In genomic region chr5:146345578-146346366, GRCh38 we compare ENCODE assay signal across 15 cellular contexts. TPM values are rescaled to one million over a fixed set of nuclear protein-coding genes. Genes with fewer than 3 reads are reported as not detected.
DNase-seq lines count a peak whose midpoint lies in the region; ATAC-seq and TF ChIP-seq lines count a peak whose summit lies in the region.
"Had no signal": no experiment of that assay in that cellular context is flagged by ENCODE, and none has a peak within 500 bp of the region (broad histone marks: within the 10 kb centered on the region; RNA-seq: fewer than 3 reads in every experiment).

No MANE protein-coding gene starts in this region.

- intact Hi-C loops in aorta (cut with DNase I) = no loop called here

- H3K4me3 ChIP-seq in SK-N-SH (ENCODE audit: low read depth in 2 of 2, low read length in 1 of 2) (peak overlapping the region in 1 of 2 experiments; percentile 35; a peak in 1 of 4 replicates), iPS DF 6.9 (ENCODE audit: low read length) (peak overlapping the region; percentile 29; the same call in 1 of the 2 replicates), aorta (ENCODE audit: low read length in 2 of 2) (no peak overlapping the region)
- H3K4me3 ChIP-seq: SJSA1 had no signal

- no peak overlapping the region for H3K27ac Mint-ChIP-seq in progenitor cell of endocrine pancreas

- TF ChIP-seq RAD21 in SK-N-SH (IDR thresholded peaks at IDR 0.05; ENCODE audit: low read length) = no peak

- peaks cover 66% of the 10 kb centered on the region for H3K27me3 ChIP-seq in SK-N-SH (ENCODE audit: insufficient read depth)
- peaks cover 60% of the 10 kb centered on the region for H3K27me3 ChIP-seq in iPS DF 6.9 (ENCODE audit: control insufficient read depth, insufficient read depth, low read length)
- peaks cover 0 to 2% of the 10 kb centered on the region in 2 donors for H3K27me3 ChIP-seq in aorta (ENCODE audit: control insufficient read depth in 1 of 2, insufficient read depth in 2 of 2, low read length in 1 of 2)

- ATAC-seq in GM21381 (IDR thresholded peaks at IDR 0.05; ENCODE audit: unreplicated experiment) (no peak), aorta (ENCODE audit: low FRiP score) (no peak)

- POLR2A ChIA-PET in SK-N-SH (lab: Yijun Ruan, JAX) = no interaction called here

- no peaks in the 10 kb centered on the region for H3K36me3 Mint-ChIP-seq in progenitor cell of endocrine pancreas (ENCODE audit: insufficient read depth)

- H3K27me3 Mint-ChIP-seq in progenitor cell of endocrine pancreas = peaks cover 92% of the 10 kb centered on the region

- peak overlapping the region; percentile 47; the same call in 1 of the 2 replicates for H3K4me2 ChIP-seq in SK-N-SH

- H3K9me2 ChIP-seq in SK-N-SH = no peaks in the 10 kb centered on the region

- no peaks in the 10 kb centered on the region for H3K79me2 ChIP-seq in SK-N-SH (ENCODE audit: insufficient read depth)

- CTCF ChIA-PET in SK-N-SH (lab: Yijun Ruan, JAX) = no interaction called here

- TF ChIP-seq CTCF in SK-N-SH (IDR thresholded peaks at IDR 0.05) = no peak
- TF ChIP-seq CTCF in progenitor cell of endocrine pancreas (IDR thresholded peaks at IDR 0.05; ENCODE audit: unreplicated experiment) = no peak
- TF ChIP-seq CTCF in GM10266 (IDR thresholded peaks at IDR 0.05; ENCODE audit: control insufficient read depth, insufficient read depth, low read depth, missing control alignments) = no peak

- peak overlapping the region; percentile 58 for H3K4me3 Mint-ChIP-seq in progenitor cell of endocrine pancreas (ENCODE audit: low read depth)

- DNase-seq in DMS53 (lab: John Stamatoyannopoulos, UW) (peak; percentile 58), DMS53 treated with DMSO at 0.1 percent for 48 hours (lab: John Stamatoyannopoulos, UW; ENCODE audit: unreplicated experiment) (no peak), SK-N-SH (peak; percentile 61), iPS DF 6.9 (ENCODE audit: low read depth, low spot score) (no peak), progenitor cell of endocrine pancreas (ENCODE audit: low spot score, unreplicated experiment) (no peak), GM10266 (ENCODE audit: extremely low spot score) (no peak), aorta (no peak)
- DNase-seq: 8988T; activated CD4-positive, alpha-beta T cell treated with anti-CD3 and anti-CD28 coated beads, Interleukin-2, amount 50 U/mL, for 4 hours; KBM-7; pancreas; stimulated activated CD4-positive, alpha-beta T cell treated with anti-CD3 and anti-CD28 coated beads, Interleukin-4, amount 100 ng/mL, for 4 hours; tibial artery had no signal

- H3K4me1 ChIP-seq in SK-N-SH (ENCODE audit: control insufficient read depth in 1 of 2, insufficient read depth in 2 of 2, low read depth in 1 of 2, low read length in 1 of 2) = peaks cover 0 to 9% of the 10 kb centered on the region in 2 experiments; a peak in 1 of 4 replicates
- H3K4me1 ChIP-seq in iPS DF 6.9 (ENCODE audit: control insufficient read depth, insufficient read depth, low read length) = peaks cover 2% of the 10 kb centered on the region; the same call in 1 of the 2 replicates
- no peaks in the 10 kb centered on the region for H3K4me1 ChIP-seq in aorta (ENCODE audit: control insufficient read depth in 1 of 2, insufficient read depth in 2 of 2, low read length in 2 of 2)
- H3K4me1 ChIP-seq: SJSA1 had no signal

- H3K27ac ChIP-seq in SK-N-SH (ENCODE audit: low read depth in 2 of 2, low read length in 1 of 2) (no peak overlapping the region), iPS DF 6.9 (ENCODE audit: low read length) (no peak overlapping the region), aorta (ENCODE audit: low read depth in 1 of 2, low read length in 2 of 2) (no peak overlapping the region)
- H3K27ac ChIP-seq: pancreas, SJSA1, tibial artery had no signal

- TF ChIP-seq EP300 in SK-N-SH (IDR thresholded peaks at IDR 0.05; ENCODE audit: borderline replicate concordance in 1 of 2, low read depth in 1 of 2, low read length in 1 of 2) = no peak

- peaks cover 2% of the 10 kb centered on the region for H3K4me1 Mint-ChIP-seq in progenitor cell of endocrine pancreas (ENCODE audit: low read depth)

- H3F3A ChIP-seq in SK-N-SH (replicated peaks; ENCODE audit: insufficient read depth) = no peaks in the 10 kb centered on the region

- WGBS in SK-N-SH (ENCODE audit: low lambda C conversion rate) = 31% methylated on average over 33 of the region's 76 CpGs
- WGBS in iPS DF 6.9 (ENCODE audit: insufficient coverage, insufficient read length) = no CpG with 5 or more reads among the region's 76 CpGs
- 1 to 2% methylated on average over 64 to 76 of the region's 76 CpGs for WGBS in aorta, 2 donors

- no peak overlapping the region for H3K9ac ChIP-seq in SK-N-SH

- no peaks in the 10 kb centered on the region for H3K9me3 Mint-ChIP-seq in progenitor cell of endocrine pancreas (ENCODE audit: low read depth)

- H2AFZ ChIP-seq in SK-N-SH (ENCODE audit: low read depth) = no peak overlapping the region

- H4K20me1 ChIP-seq in SK-N-SH (ENCODE audit: insufficient read depth) = no peaks in the 10 kb centered on the region

- H3K9me3 ChIP-seq in SK-N-SH (no peaks in the 10 kb centered on the region), iPS DF 6.9 (ENCODE audit: control insufficient read depth, insufficient read depth, low read length) (no peaks in the 10 kb centered on the region), aorta (ENCODE audit: control insufficient read depth, low read length) (no peaks in the 10 kb centered on the region)
- H3K9me3 ChIP-seq: pancreas, SJSA1, tibial artery had no signal

- no peaks in the 10 kb centered on the region for H3K36me3 ChIP-seq in SK-N-SH (replicated peaks in 1 of 2; ENCODE audit: control insufficient read depth in 1 of 2, insufficient read depth in 2 of 2, low read length in 1 of 2)
- no peaks in the 10 kb centered on the region for H3K36me3 ChIP-seq in iPS DF 6.9 (ENCODE audit: control insufficient read depth, insufficient read depth, low read length)
- H3K36me3 ChIP-seq in aorta (ENCODE audit: control insufficient read depth in 1 of 2, insufficient read depth in 2 of 2, low read length in 1 of 2) = no peaks in the 10 kb centered on the region
- H3K36me3 ChIP-seq: pancreas, SJSA1, tibial artery had no signal

TF ChIP-seq in SK-N-SH, 30 proteins besides CTCF, POLR2A, EP300 and RAD21:
- TF ChIP-seq GATA2 (CRISPR knock-in tag; IDR thresholded peaks at IDR 0.05) (no peak), CHD2 (IDR thresholded peaks at IDR 0.05; ENCODE audit: low read length, partially characterized antibody) (no peak), SMC3 (IDR thresholded peaks at IDR 0.05; ENCODE audit: low read depth, low read length) (no peak), PBX3 (IDR thresholded peaks at IDR 0.05) (no peak), FOXJ3 (CRISPR knock-in tag; IDR thresholded peaks at IDR 0.05) (no peak), RFX5 (IDR thresholded peaks at IDR 0.05; ENCODE audit: low read length) (no peak), TEAD4 (IDR thresholded peaks at IDR 0.05; ENCODE audit: borderline replicate concordance, insufficient read depth) (no peak), MAX (IDR thresholded peaks at IDR 0.05; ENCODE audit: low read depth) (no peak), RXRA (IDR thresholded peaks at IDR 0.05; ENCODE audit: borderline replicate concordance, low read depth) (no peak), TAF1 (IDR thresholded peaks at IDR 0.05; ENCODE audit: borderline replicate concordance, low read depth, low read length) (no peak), IRF3 (IDR thresholded peaks at IDR 0.05; ENCODE audit: low read depth, low read length) (no peak), NFIC (IDR thresholded peaks at IDR 0.05; ENCODE audit: borderline replicate concordance) (no peak), POLR2AphosphoS5 (IDR thresholded peaks at IDR 0.05; ENCODE audit: low read depth, low read length) (no peak), TCF12 (IDR thresholded peaks at IDR 0.05) (no peak), RCOR1 (IDR thresholded peaks at IDR 0.05; ENCODE audit: low read length) (no peak), USF2 (IDR thresholded peaks at IDR 0.05; ENCODE audit: borderline replicate concordance, low read depth, low read length) (no peak)

RNA-seq across cellular contexts. Expression of gene POU4F3, which starts 7.1 kb away (rescaled TPM):
- polyA plus RNA-seq in SK-N-SH (2012; rRNA removed) (0.05 and 0.08 TPM in 2 replicates), aorta (under 1 TPM in 1 of 2 donors, not detected in 1; 0.64 TPM)
- polyA plus RNA-seq in SK-N-SH (2012; cell fraction: cytosol; rRNA removed) = 0.04 and 0.09 TPM in 2 replicates
- 0.13 and 0.16 TPM in 2 replicates for polyA plus RNA-seq in SK-N-SH (2012; cell fraction: nucleus; rRNA removed)
- total RNA-seq in progenitor cell of endocrine pancreas (not detected in 2 replicates), aorta (under 1 TPM; 0.15 to 0.16 TPM)
- total RNA-seq: pancreas had no signal
- polyA plus RNA-seq: pancreas had no signal

Comparison
In these comparisons a context has a peak if more than half of its experiments do, and no peak if none do; other contexts are left out.
1. DNase-seq: peak in DMS53 (single experiment) and SK-N-SH (single experiment); none in DMS53 treated with DMSO at 0.1 percent for 48 hours (single experiment), iPS DF 6.9 (single experiment), progenitor cell of endocrine pancreas (single experiment), GM10266 (single experiment) and aorta (0 of 2).